11 cellular contexts compared by ENCODE assay signal in genomic region chr4:143700060-143700419, GRCh38. TPM values are rescaled to one million over a fixed set of nuclear protein-coding genes. Genes with fewer than 3 reads are reported as not detected.
DNase-seq lines count a peak whose midpoint lies in the region; ATAC-seq and TF ChIP-seq lines count a peak whose summit lies in the region.
"Had no signal": no experiment of that assay in that cellular context is flagged by ENCODE, and none has a peak within 500 bp of the region (broad histone marks: within the 10 kb centered on the region; RNA-seq: fewer than 3 reads in every experiment).

No MANE protein-coding gene starts in this region.

- no peaks in the 10 kb centered on the region for H3K27me3 ChIP-seq in right cardiac atrium (ENCODE audit: control insufficient read depth, insufficient read depth)

- H3K9me3 Mint-ChIP-seq in activated T-helper 17 cell treated with anti-CD3 and anti-CD28 coated beads, Interleukin-2, amount 50 U/mL, for 72 hours = peaks cover 7% of the 10 kb centered on the region
- H3K9me3 Mint-ChIP-seq in stimulated activated naive CD8-positive, alpha-beta T cell treated with anti-CD3 and anti-CD28 coated beads, Interleukin-15, amount 100 ng/mL, for 72 hours = peaks cover 0 to 6% of the 10 kb centered on the region in 2 donors

- peak overlapping the region; percentile 72 for H3K4me3 Mint-ChIP-seq in activated T-helper 17 cell treated with anti-CD3 and anti-CD28 coated beads, Interleukin-2, amount 50 U/mL, for 72 hours
- H3K4me3 Mint-ChIP-seq in stimulated activated naive CD8-positive, alpha-beta T cell treated with anti-CD3 and anti-CD28 coated beads, Interleukin-15, amount 100 ng/mL, for 72 hours = peak overlapping the region; percentile 76 to 80

- H3K9me3 ChIP-seq in right cardiac atrium (ENCODE audit: control insufficient read depth, low read length) = no peaks in the 10 kb centered on the region
- H3K9me3 ChIP-seq: A549 had no signal

- H3K4me1 ChIP-seq in right cardiac atrium (ENCODE audit: control insufficient read depth, insufficient read depth, low read length) = no peaks in the 10 kb centered on the region
- H3K4me1 ChIP-seq: A549 had no signal

- no peak for TF ChIP-seq CTCF in GM10266 (IDR thresholded peaks at IDR 0.05; ENCODE audit: control insufficient read depth, insufficient read depth, low read depth, missing control alignments)

- H3K27ac ChIP-seq in right cardiac atrium (ENCODE audit: low read length) (no peak overlapping the region), substantia nigra (ENCODE audit: low read depth, low read length, poor library complexity, severe bottlenecking) (no peak overlapping the region)
- H3K27ac ChIP-seq: A549 had no signal

- no peaks in the 10 kb centered on the region for H3K36me3 Mint-ChIP-seq in activated T-helper 17 cell treated with anti-CD3 and anti-CD28 coated beads, Interleukin-2, amount 50 U/mL, for 72 hours (ENCODE audit: low read depth)

- peak overlapping the region; percentile 30 for H3K4me3 ChIP-seq in right cardiac atrium (ENCODE audit: low read length)

- no peaks in the 10 kb centered on the region for H3K4me1 Mint-ChIP-seq in activated T-helper 17 cell treated with anti-CD3 and anti-CD28 coated beads, Interleukin-2, amount 50 U/mL, for 72 hours
- peaks cover 24% of the 10 kb centered on the region for H3K4me1 Mint-ChIP-seq in stimulated activated naive CD8-positive, alpha-beta T cell treated with anti-CD3 and anti-CD28 coated beads, Interleukin-15, amount 100 ng/mL, for 72 hours

- no peak overlapping the region for H3K27ac Mint-ChIP-seq in activated T-helper 17 cell treated with anti-CD3 and anti-CD28 coated beads, Interleukin-2, amount 50 U/mL, for 72 hours
- no peak overlapping the region for H3K27ac Mint-ChIP-seq in stimulated activated naive CD8-positive, alpha-beta T cell treated with anti-CD3 and anti-CD28 coated beads, Interleukin-15, amount 100 ng/mL, for 72 hours

- H3K27me3 Mint-ChIP-seq in activated T-helper 17 cell treated with anti-CD3 and anti-CD28 coated beads, Interleukin-2, amount 50 U/mL, for 72 hours = peaks cover 29% of the 10 kb centered on the region
- peaks cover 52% of the 10 kb centered on the region for H3K27me3 Mint-ChIP-seq in stimulated activated naive CD8-positive, alpha-beta T cell treated with anti-CD3 and anti-CD28 coated beads, Interleukin-15, amount 100 ng/mL, for 72 hours

- peak in 2 of 3 experiments; percentile 61 to 65 for DNase-seq in NCI-H1417 (lab: John Stamatoyannopoulos, UW)
- DNase-seq in NCI-H1417 treated with DMSO at 0.1 percent for 48 hours (lab: John Stamatoyannopoulos, UW) = no peak
- peak; percentile 34 to 77 (median 74) for DNase-seq in right cardiac atrium
- DNase-seq in stimulated activated naive CD8-positive, alpha-beta T cell treated with anti-CD3 and anti-CD28 coated beads, Interleukin-15, amount 100 ng/mL, for 72 hours = no peak
- DNase-seq in cortex of kidney (lab: John Stamatoyannopoulos, UW) = no peak
- DNase-seq in GM10266 (ENCODE audit: extremely low spot score) = no peak
- no peak for DNase-seq in substantia nigra (lab: John Stamatoyannopoulos, UW)

- ATAC-seq in activated T-helper 17 cell treated with anti-CD3 and anti-CD28 coated beads, Interleukin-2, amount 50 U/mL, for 72 hours (replicated peaks) = peak; percentile 19
- peak; percentile 57 to 71 for ATAC-seq in right cardiac atrium
- peak; percentile 61 for ATAC-seq in stimulated activated naive CD8-positive, alpha-beta T cell treated with anti-CD3 and anti-CD28 coated beads, Interleukin-15, amount 100 ng/mL, for 72 hours

- intact Hi-C loops in right cardiac atrium (cut with DNase I) = no loop called here

- 1% methylated on average over 32 of the region's 32 CpGs for WGBS in right cardiac atrium

RNA-seq across cellular contexts. Expression of gene FREM3, which starts 0.4 kb away (rescaled TPM):
- not detected for total RNA-seq in activated T-helper 17 cell treated with anti-CD3 and anti-CD28 coated beads, Interleukin-2, amount 50 U/mL, for 72 hours
- under 1 TPM in 1 of 4 donors, not detected in 3; 0.23 TPM for total RNA-seq in right cardiac atrium
- polyA plus RNA-seq in right cardiac atrium = 0.02 TPM
- total RNA-seq: glomerular endothelial cell; T-helper 2 cell treated with Interferon-gamma antibody and Interleukin-4, amounts not matched to agents 100 ng/mL and 5 ng/mL, for 36 hours had no signal
- polyA plus RNA-seq: A549 had no signal

Comparison
In these comparisons a context has a peak if more than half of its experiments do, and no peak if none do; other contexts are left out.
1. DNase-seq: peak in NCI-H1417 (2 of 3) and right cardiac atrium (3 of 3); none in NCI-H1417 treated with DMSO at 0.1 percent for 48 hours (single experiment), stimulated activated naive CD8-positive, alpha-beta T cell treated with anti-CD3 and anti-CD28 coated beads, Interleukin-15, amount 100 ng/mL, for 72 hours (0 of 2), cortex of kidney (single experiment), GM10266 (single experiment) and substantia nigra (0 of 49).
2. Peak in every context shown above with its lines, with median percentiles within 50 percentile points of each other: ATAC-seq.